8 cellular contexts compared by ENCODE assay signal in genomic region chr7:44634187-44634838, GRCh38. TPM values are rescaled to one million over a fixed set of nuclear protein-coding genes. Genes with fewer than 3 reads are reported as not detected.
DNase-seq lines count a peak whose midpoint lies in the region; FAIRE-seq and TF ChIP-seq lines count a peak whose summit lies in the region.

No MANE protein-coding gene starts in this region.

- H3K79me2 ChIP-seq in OCI-LY7 (ENCODE audit: insufficient read depth, low read depth, low read length) = peaks cover 5% of the 10 kb centered on the region; the same call in 1 of the 2 replicates

- intact Hi-C loops in OCI-LY7 (cut with micrococcal nuclease; ENCODE audit: unreplicated experiment) = no loop called here

- no peak for TF ChIP-seq CTCF in OCI-LY7 (conservative IDR thresholded peaks at IDR 0.05; ENCODE audit: low read length)
- no peak for TF ChIP-seq CTCF in D721Med (IDR thresholded peaks at IDR 0.05; ENCODE audit: insufficient read depth, missing control alignments)

- no peak for TF ChIP-seq POLR2A in H54 (IDR thresholded peaks at IDR 0.05; ENCODE audit: low read depth, low read length)

- CTCF ChIA-PET in OCI-LY7 (lab: Charles Lee; ENCODE audit: unreplicated experiment) = no interaction called here

- H3K4me3 ChIP-seq in OCI-LY7 (ENCODE audit: low read depth, low read length, poor library complexity, severe bottlenecking) (no peak overlapping the region), skeletal muscle satellite cell (ENCODE audit: low read length) (no peak overlapping the region)

- H3K4me2 ChIP-seq in OCI-LY7 (ENCODE audit: low read length) (no peak overlapping the region), skeletal muscle satellite cell (ENCODE audit: low read length) (peak overlapping the region; percentile 17)

- DNase-seq in Daoy (ENCODE audit: low read depth) (peak; percentile 36), OCI-LY7 (ENCODE audit: low spot score) (no peak), epithelial cell of prostate (ENCODE audit: low read depth, low spot score) (no peak), H54 (ENCODE audit: insufficient read length, low spot score) (no peak), D721Med (ENCODE audit: insufficient read length, low spot score) (no peak), mucosa of gallbladder (ENCODE audit: low spot score) (no peak)
- DNase-seq in NK-92 treated with Interleukin-12 subunit alpha and Interleukin-12 subunit beta, amount 100 ng/mL, for 24 hours (lab: John Stamatoyannopoulos, UW) = no peak

- POLR2A ChIA-PET in OCI-LY7 (lab: Charles Lee) = interaction anchor here (1.6 kb wide), 1 partner anchor 61 kb away, joined by 5 read pairs; the partner anchor contains the start of gene DDX56

- peak overlapping the region; percentile 31 for H3K27ac ChIP-seq in OCI-LY7 (ENCODE audit: low read depth, low read length, poor library complexity, severe bottlenecking)
- H3K27ac ChIP-seq in epithelial cell of prostate = peak overlapping the region; percentile 100

- no peaks in the 10 kb centered on the region for H3K9me3 ChIP-seq in OCI-LY7 (ENCODE audit: low read length)
- H3K9me3 ChIP-seq in skeletal muscle satellite cell (replicated peaks; ENCODE audit: low read length) = no peaks in the 10 kb centered on the region

- no peaks in the 10 kb centered on the region for H3K27me3 ChIP-seq in skeletal muscle satellite cell (ENCODE audit: control insufficient read depth, insufficient read depth, low read length)

- H3K36me3 ChIP-seq in OCI-LY7 (ENCODE audit: insufficient read depth, low read length) (peaks cover 30% of the 10 kb centered on the region), skeletal muscle satellite cell (ENCODE audit: insufficient read depth, low read length) (peaks cover 2% of the 10 kb centered on the region)

- BruUV-seq in OCI-LY7 (replicated peaks; lab: Mats Ljungman, UMichigan) = no TSS peak

- H2AFZ ChIP-seq in OCI-LY7 (ENCODE audit: low read length) = no peak overlapping the region

- H3K9ac ChIP-seq in skeletal muscle satellite cell (ENCODE audit: low read depth, low read length) = peak overlapping the region; percentile 67

- FAIRE-seq in H54 (lab: Jason Lieb, UNC) (no peak), D721Med (lab: Jason Lieb, UNC) (no peak)

- H3K4me1 ChIP-seq in OCI-LY7 (ENCODE audit: insufficient read depth, low read length, poor library complexity, severe bottlenecking) = peaks cover 85% of the 10 kb centered on the region
- peaks cover 68% of the 10 kb centered on the region for H3K4me1 ChIP-seq in skeletal muscle satellite cell (ENCODE audit: control insufficient read depth, insufficient read depth, low read length)

- no peaks in the 10 kb centered on the region for H3K9me2 ChIP-seq in OCI-LY7 (ENCODE audit: insufficient read depth, low read length)

- no peaks in the 10 kb centered on the region for H4K20me1 ChIP-seq in OCI-LY7 (ENCODE audit: insufficient read depth, low read length)

RNA-seq across cellular contexts. Expression of gene OGDH, which starts 27.9 kb away (rescaled TPM):
- 66.7 and 77.5 TPM in 2 replicates for total RNA-seq in Daoy (2014; rRNA removed; shearing (Covaris generic))
- total RNA-seq in OCI-LY7 (2014; rRNA removed; shearing (Covaris generic)) = 32.6 and 47.6 TPM in 2 replicates
- total RNA-seq in OCI-LY7 (2022) = 70.9 and 71.8 TPM in 2 replicates
- total RNA-seq in skeletal muscle satellite cell (2012; rRNA removed) = 75.8 and 79.1 TPM in 2 replicates
- 114 TPM for total RNA-seq in mucosa of gallbladder

RNA-seq across cellular contexts. Expression of gene TMED4, which starts 52.3 kb away (rescaled TPM):
- 237 and 302 TPM in 2 replicates for total RNA-seq in Daoy (2014; rRNA removed; shearing (Covaris generic))
- total RNA-seq in OCI-LY7 (2014; rRNA removed; shearing (Covaris generic)) = 64.9 and 80.5 TPM in 2 replicates
- total RNA-seq in OCI-LY7 (2022) (68.6 and 69.1 TPM in 2 replicates), mucosa of gallbladder (136 TPM)
- total RNA-seq in skeletal muscle satellite cell (2012; rRNA removed) = 60.9 and 71.7 TPM in 2 replicates
